ENCODE assay signal across 2 cellular contexts in genomic region chr17:691423-691822, GRCh38.
TF ChIP-seq lines count a peak whose summit lies in the region.

No MANE protein-coding gene starts in this region.

TF ChIP-seq in IMR-90, 13 proteins besides CTCF, POLR2A, EP300 and RAD21:
- TF ChIP-seq CHD1 (IDR thresholded peaks at IDR 0.05; ENCODE audit: low read depth, low read length) (no peak), CEBPB (IDR thresholded peaks at IDR 0.05; ENCODE audit: low read depth, low read length) (peak; percentile 12; the same call in 1 of the 2 replicates), MAZ (IDR thresholded peaks at IDR 0.05; ENCODE audit: borderline replicate concordance, low read depth, low read length) (no peak), RCOR1 (IDR thresholded peaks at IDR 0.05; ENCODE audit: insufficient replicate concordance, low read length) (no peak), MXI1 (IDR thresholded peaks at IDR 0.05; ENCODE audit: borderline replicate concordance, low read depth, low read length) (no peak), RFX5 (IDR thresholded peaks at IDR 0.05; ENCODE audit: low read depth, low read length) (no peak), ELK1 (IDR thresholded peaks at IDR 0.05; ENCODE audit: borderline replicate concordance, low read depth, low read length) (no peak), SMC3 (IDR thresholded peaks at IDR 0.05; ENCODE audit: low read depth, low read length) (no peak), FOS (IDR thresholded peaks at IDR 0.05; ENCODE audit: low read depth, low read length) (no peak), BHLHE40 (IDR thresholded peaks at IDR 0.05; ENCODE audit: low read depth, low read length) (peak; percentile 37; the same call in 1 of the 2 replicates), MAFK (IDR thresholded peaks at IDR 0.05; ENCODE audit: low read depth, low read length) (no peak), NFE2L2 (IDR thresholded peaks at IDR 0.05; ENCODE audit: low read depth, low read length) (no peak)
- TF ChIP-seq, protein P1, sequence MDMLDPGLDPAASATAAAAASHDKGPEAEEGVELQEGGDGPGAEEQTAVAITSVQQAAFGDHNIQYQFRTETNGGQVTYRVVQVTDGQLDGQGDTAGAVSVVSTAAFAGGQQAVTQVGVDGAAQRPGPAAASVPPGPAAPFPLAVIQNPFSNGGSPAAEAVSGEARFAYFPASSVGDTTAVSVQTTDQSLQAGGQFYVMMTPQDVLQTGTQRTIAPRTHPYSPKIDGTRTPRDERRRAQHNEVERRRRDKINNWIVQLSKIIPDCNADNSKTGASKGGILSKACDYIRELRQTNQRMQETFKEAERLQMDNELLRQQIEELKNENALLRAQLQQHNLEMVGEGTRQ (IDR thresholded peaks at IDR 0.05; ENCODE audit: low read depth, low read length): no peak

TF ChIP-seq in GM23338, 12 proteins besides CTCF, POLR2A, EP300 and RAD21:
- TF ChIP-seq JUNB (IDR thresholded peaks at IDR 0.05; ENCODE audit: unreplicated experiment) (no peak), ZNF114 (CRISPR knock-in tag; IDR thresholded peaks at IDR 0.05) (no peak), NANOG (IDR thresholded peaks at IDR 0.05; ENCODE audit: borderline replicate concordance) (no peak), CREB1 (CRISPR knock-in tag; IDR thresholded peaks at IDR 0.05; ENCODE audit: low read depth) (no peak), REST (IDR thresholded peaks at IDR 0.05; ENCODE audit: unreplicated experiment) (no peak), STAT1 (IDR thresholded peaks at IDR 0.05; ENCODE audit: unreplicated experiment) (no peak), EZH2 (IDR thresholded peaks at IDR 0.05; ENCODE audit: low read depth, unreplicated experiment) (no peak)
- TF ChIP-seq, protein P2, sequence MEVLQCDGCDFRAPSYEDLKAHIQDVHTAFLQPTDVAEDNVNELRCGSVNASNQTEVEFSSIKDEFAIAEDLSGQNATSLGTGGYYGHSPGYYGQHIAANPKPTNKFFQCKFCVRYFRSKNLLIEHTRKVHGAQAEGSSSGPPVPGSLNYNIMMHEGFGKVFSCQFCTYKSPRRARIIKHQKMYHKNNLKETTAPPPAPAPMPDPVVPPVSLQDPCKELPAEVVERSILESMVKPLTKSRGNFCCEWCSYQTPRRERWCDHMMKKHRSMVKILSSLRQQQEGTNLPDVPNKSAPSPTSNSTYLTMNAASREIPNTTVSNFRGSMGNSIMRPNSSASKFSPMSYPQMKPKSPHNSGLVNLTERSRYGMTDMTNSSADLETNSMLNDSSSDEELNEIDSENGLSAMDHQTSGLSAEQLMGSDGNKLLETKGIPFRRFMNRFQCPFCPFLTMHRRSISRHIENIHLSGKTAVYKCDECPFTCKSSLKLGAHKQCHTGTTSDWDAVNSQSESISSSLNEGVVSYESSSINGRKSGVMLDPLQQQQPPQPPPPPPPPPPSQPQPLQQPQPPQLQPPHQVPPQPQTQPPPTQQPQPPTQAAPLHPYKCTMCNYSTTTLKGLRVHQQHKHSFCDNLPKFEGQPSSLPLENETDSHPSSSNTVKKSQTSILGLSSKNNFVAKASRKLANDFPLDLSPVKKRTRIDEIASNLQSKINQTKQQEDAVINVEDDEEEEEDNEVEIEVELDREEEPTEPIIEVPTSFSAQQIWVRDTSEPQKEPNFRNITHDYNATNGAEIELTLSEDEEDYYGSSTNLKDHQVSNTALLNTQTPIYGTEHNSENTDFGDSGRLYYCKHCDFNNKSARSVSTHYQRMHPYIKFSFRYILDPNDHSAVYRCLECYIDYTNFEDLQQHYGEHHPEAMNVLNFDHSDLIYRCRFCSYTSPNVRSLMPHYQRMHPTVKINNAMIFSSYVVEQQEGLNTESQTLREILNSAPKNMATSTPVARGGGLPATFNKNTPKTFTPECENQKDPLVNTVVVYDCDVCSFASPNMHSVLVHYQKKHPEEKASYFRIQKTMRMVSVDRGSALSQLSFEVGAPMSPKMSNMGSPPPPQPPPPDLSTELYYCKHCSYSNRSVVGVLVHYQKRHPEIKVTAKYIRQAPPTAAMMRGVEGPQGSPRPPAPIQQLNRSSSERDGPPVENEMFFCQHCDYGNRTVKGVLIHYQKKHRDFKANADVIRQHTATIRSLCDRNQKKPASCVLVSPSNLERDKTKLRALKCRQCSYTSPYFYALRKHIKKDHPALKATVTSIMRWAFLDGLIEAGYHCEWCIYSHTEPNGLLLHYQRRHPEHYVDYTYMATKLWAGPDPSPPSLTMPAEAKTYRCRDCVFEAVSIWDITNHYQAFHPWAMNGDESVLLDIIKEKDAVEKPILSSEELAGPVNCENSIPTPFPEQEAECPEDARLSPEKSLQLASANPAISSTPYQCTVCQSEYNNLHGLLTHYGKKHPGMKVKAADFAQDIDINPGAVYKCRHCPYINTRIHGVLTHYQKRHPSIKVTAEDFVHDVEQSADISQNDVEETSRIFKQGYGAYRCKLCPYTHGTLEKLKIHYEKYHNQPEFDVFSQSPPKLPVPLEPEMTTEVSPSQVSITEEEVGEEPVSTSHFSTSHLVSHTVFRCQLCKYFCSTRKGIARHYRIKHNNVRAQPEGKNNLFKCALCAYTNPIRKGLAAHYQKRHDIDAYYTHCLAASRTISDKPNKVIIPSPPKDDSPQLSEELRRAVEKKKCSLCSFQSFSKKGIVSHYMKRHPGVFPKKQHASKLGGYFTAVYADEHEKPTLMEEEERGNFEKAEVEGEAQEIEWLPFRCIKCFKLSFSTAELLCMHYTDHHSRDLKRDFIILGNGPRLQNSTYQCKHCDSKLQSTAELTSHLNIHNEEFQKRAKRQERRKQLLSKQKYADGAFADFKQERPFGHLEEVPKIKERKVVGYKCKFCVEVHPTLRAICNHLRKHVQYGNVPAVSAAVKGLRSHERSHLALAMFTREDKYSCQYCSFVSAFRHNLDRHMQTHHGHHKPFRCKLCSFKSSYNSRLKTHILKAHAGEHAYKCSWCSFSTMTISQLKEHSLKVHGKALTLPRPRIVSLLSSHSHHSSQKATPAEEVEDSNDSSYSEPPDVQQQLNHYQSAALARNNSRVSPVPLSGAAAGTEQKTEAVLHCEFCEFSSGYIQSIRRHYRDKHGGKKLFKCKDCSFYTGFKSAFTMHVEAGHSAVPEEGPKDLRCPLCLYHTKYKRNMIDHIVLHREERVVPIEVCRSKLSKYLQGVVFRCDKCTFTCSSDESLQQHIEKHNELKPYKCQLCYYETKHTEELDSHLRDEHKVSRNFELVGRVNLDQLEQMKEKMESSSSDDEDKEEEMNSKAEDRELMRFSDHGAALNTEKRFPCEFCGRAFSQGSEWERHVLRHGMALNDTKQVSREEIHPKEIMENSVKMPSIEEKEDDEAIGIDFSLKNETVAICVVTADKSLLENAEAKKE (CRISPR knock-in tag; IDR thresholded peaks at IDR 0.05): no peak
TF ChIP-seq in GM23338: peak in this region for 0.
